In genomic region chr19:6654347-6655310, GRCh38 we compare ENCODE assay signal across 11 cellular contexts. TPM values are rescaled to one million over a fixed set of nuclear protein-coding genes. Genes with fewer than 3 reads are reported as not detected.
A peak's percentile ranks its signal among the peaks of the same experiment; 100 is the strongest.
DNase-seq lines count a peak whose midpoint lies in the region; ATAC-seq, FAIRE-seq and TF ChIP-seq lines count a peak whose summit lies in the region.
"Had no signal": no experiment of that assay in that cellular context is flagged by ENCODE, and none has a peak within 500 bp of the region (broad histone marks: within the 10 kb centered on the region; RNA-seq: fewer than 3 reads in every experiment).

No MANE protein-coding gene starts in this region.

- CTCF ChIA-PET in OCI-LY7 (lab: Charles Lee; ENCODE audit: unreplicated experiment) = interaction anchor here (0.6 kb wide), 1 partner anchor 11 kb away, joined by 3 read pairs; no protein-coding TSS in a partner anchor
- CTCF ChIA-PET in WTC11 (lab: Charles Lee) = interaction anchor here (0.6 to 0.8 kb wide), 2 partner anchors 56 to 151 kb away, joined by 3 read pairs; no protein-coding TSS in a partner anchor

- H3K9me3 Mint-ChIP-seq in WTC11 = peaks cover 21% of the 10 kb centered on the region

- H3K79me2 ChIP-seq in OCI-LY7 (ENCODE audit: insufficient read depth, low read depth, low read length) = no peaks in the 10 kb centered on the region

- no peaks in the 10 kb centered on the region for H3K9me3 ChIP-seq in OCI-LY7 (ENCODE audit: low read length)

- no peak overlapping the region for H3K4me2 ChIP-seq in OCI-LY7 (ENCODE audit: low read length)

- H3K27ac Mint-ChIP-seq in WTC11 = no peak overlapping the region

- H3K4me3 ChIP-seq in OCI-LY7 (ENCODE audit: low read depth, low read length, poor library complexity, severe bottlenecking) = no peak overlapping the region

- peak overlapping the region; percentile 6; the same call in 1 of the 2 replicates for H2AFZ ChIP-seq in OCI-LY7 (ENCODE audit: low read length)

- TF ChIP-seq CTCF in OCI-LY7 (conservative IDR thresholded peaks at IDR 0.05; ENCODE audit: low read length) (no peak), WTC11 (IDR thresholded peaks at IDR 0.05) (no peak)

- DNase-seq in GM12892 (ENCODE audit: insufficient read length) (no peak), OCI-LY7 (ENCODE audit: low spot score) (peak; percentile 36), WTC11 (ENCODE audit: low spot score) (no peak), NCI-H2029 (lab: John Stamatoyannopoulos, UW) (no peak), GDM1 (lab: John Stamatoyannopoulos, UW) (no peak)
- DNase-seq in activated gamma-delta T cell treated with anti-CD3 and anti-CD28 coated beads, Interleukin-2, amount 50 U/mL, for 16 hours (ENCODE audit: low read depth) = peak; percentile 51
- peak; percentile 63 for DNase-seq in stimulated activated CD4-positive, alpha-beta T cell treated with anti-CD3 and anti-CD28 coated beads, Interleukin-4, amount 100 ng/mL, for 1 hour
- DNase-seq: activated CD4-positive, CD25-positive, alpha-beta regulatory T cell treated with anti-CD3 and anti-CD28 coated beads, Interleukin-2, amount 50 U/mL, for 72 hours had no signal

- ATAC-seq in WTC11 (no peak), GM18520 (IDR thresholded peaks at IDR 0.05; ENCODE audit: unreplicated experiment) (no peak)

- peaks cover 2% of the 10 kb centered on the region; the same call in 1 of the 2 replicates for H3K27me3 Mint-ChIP-seq in WTC11 (ENCODE audit: low read depth)

- H3K4me1 Mint-ChIP-seq in WTC11 = no peaks in the 10 kb centered on the region

- intact Hi-C loops in OCI-LY7 (cut with micrococcal nuclease; ENCODE audit: unreplicated experiment) = no loop called here

- TF ChIP-seq POLR2A in GM12892 (IDR thresholded peaks at IDR 0.05; ENCODE audit: low read depth, low read length) = 0 out of 2 replicates have a peak, but pooled peaks have one; percentile 34

- peaks cover 11% of the 10 kb centered on the region for H3K36me3 Mint-ChIP-seq in WTC11

- H3K4me3 Mint-ChIP-seq in WTC11 = no peak overlapping the region

- FAIRE-seq in GM12892 (lab: Jason Lieb, UNC) = peak; percentile 86
- FAIRE-seq: colon, urothelium cell line had no signal

- H3K4me1 ChIP-seq in OCI-LY7 (ENCODE audit: insufficient read depth, low read length, poor library complexity, severe bottlenecking) = peaks cover 7% of the 10 kb centered on the region

- POLR2A ChIA-PET in OCI-LY7 (lab: Charles Lee) = interaction anchor here (0.6 kb wide), 1 partner anchor 35 kb away, joined by 3 read pairs; no protein-coding TSS in a partner anchor
- POLR2A ChIA-PET in WTC11 (lab: Charles Lee) = no interaction called here

- no peaks in the 10 kb centered on the region for H4K20me1 ChIP-seq in OCI-LY7 (ENCODE audit: insufficient read depth, low read length)

- H3K36me3 ChIP-seq in OCI-LY7 (ENCODE audit: insufficient read depth, low read length) = no peaks in the 10 kb centered on the region

- no TSS peak for BruUV-seq in OCI-LY7 (replicated peaks; lab: Mats Ljungman, UMichigan)

- no peak overlapping the region for H3K27ac ChIP-seq in OCI-LY7 (ENCODE audit: low read depth, low read length, poor library complexity, severe bottlenecking)

- no peaks in the 10 kb centered on the region for H3K9me2 ChIP-seq in OCI-LY7 (ENCODE audit: insufficient read depth, low read length)

TF ChIP-seq in WTC11, 78 proteins besides CTCF, POLR2A, EP300 and RAD21:
- TF ChIP-seq USF2 (CRISPR knock-in tag; IDR thresholded peaks at IDR 0.05) (no peak), SMAD3 (CRISPR knock-in tag; IDR thresholded peaks at IDR 0.05; ENCODE audit: borderline replicate concordance) (no peak), ZNF219 (CRISPR knock-in tag; IDR thresholded peaks at IDR 0.05; ENCODE audit: borderline replicate concordance) (no peak), NFYB (CRISPR knock-in tag; conservative IDR thresholded peaks at IDR 0.05; ENCODE audit: low read depth) (no peak), JAZF1 (CRISPR knock-in tag; IDR thresholded peaks at IDR 0.05) (no peak), FOXK1 (CRISPR knock-in tag; IDR thresholded peaks at IDR 0.05) (no peak), ATF1 (CRISPR knock-in tag; IDR thresholded peaks at IDR 0.05) (no peak), ZNF671 (CRISPR knock-in tag; IDR thresholded peaks at IDR 0.05) (no peak)
- TF ChIP-seq, protein P1, sequence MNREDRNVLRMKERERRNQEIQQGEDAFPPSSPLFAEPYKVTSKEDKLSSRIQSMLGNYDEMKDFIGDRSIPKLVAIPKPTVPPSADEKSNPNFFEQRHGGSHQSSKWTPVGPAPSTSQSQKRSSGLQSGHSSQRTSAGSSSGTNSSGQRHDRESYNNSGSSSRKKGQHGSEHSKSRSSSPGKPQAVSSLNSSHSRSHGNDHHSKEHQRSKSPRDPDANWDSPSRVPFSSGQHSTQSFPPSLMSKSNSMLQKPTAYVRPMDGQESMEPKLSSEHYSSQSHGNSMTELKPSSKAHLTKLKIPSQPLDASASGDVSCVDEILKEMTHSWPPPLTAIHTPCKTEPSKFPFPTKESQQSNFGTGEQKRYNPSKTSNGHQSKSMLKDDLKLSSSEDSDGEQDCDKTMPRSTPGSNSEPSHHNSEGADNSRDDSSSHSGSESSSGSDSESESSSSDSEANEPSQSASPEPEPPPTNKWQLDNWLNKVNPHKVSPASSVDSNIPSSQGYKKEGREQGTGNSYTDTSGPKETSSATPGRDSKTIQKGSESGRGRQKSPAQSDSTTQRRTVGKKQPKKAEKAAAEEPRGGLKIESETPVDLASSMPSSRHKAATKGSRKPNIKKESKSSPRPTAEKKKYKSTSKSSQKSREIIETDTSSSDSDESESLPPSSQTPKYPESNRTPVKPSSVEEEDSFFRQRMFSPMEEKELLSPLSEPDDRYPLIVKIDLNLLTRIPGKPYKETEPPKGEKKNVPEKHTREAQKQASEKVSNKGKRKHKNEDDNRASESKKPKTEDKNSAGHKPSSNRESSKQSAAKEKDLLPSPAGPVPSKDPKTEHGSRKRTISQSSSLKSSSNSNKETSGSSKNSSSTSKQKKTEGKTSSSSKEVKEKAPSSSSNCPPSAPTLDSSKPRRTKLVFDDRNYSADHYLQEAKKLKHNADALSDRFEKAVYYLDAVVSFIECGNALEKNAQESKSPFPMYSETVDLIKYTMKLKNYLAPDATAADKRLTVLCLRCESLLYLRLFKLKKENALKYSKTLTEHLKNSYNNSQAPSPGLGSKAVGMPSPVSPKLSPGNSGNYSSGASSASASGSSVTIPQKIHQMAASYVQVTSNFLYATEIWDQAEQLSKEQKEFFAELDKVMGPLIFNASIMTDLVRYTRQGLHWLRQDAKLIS (CRISPR knock-in tag; IDR thresholded peaks at IDR 0.05; ENCODE audit: borderline replicate concordance) = no peak

RNA-seq across cellular contexts. Expression of gene TNFSF14, which starts 15.3 kb away (rescaled TPM):
- 7.5 TPM for polyA plus RNA-seq in GM12892 (2012; ENCODE audit: missing spikeins)
- 0.05 TPM in 1 of 2 replicates, not detected in the other for total RNA-seq in OCI-LY7 (2014; rRNA removed; shearing (Covaris generic))
- total RNA-seq in OCI-LY7 (2022) (not detected in 2 replicates), WTC11 (2021) (0.13 to 0.27 TPM (median 0.27 TPM) in 3 replicates)

Comparison
In these comparisons a context has a peak if more than half of its experiments do, and no peak if none do; other contexts are left out.
1. DNase-seq: peak in OCI-LY7 (single experiment), activated gamma-delta T cell treated with anti-CD3 and anti-CD28 coated beads, Interleukin-2, amount 50 U/mL, for 16 hours (single experiment) and stimulated activated CD4-positive, alpha-beta T cell treated with anti-CD3 and anti-CD28 coated beads, Interleukin-4, amount 100 ng/mL, for 1 hour (single experiment); none in GM12892 (single experiment), WTC11 (single experiment), NCI-H2029 (single experiment) and GDM1 (single experiment).